In genomic region chr12:93381183-93381975, GRCh38 we compare ENCODE assay signal across 8 cellular contexts. TPM values are rescaled to one million over a fixed set of nuclear protein-coding genes. Genes with fewer than 3 reads are reported as not detected.
DNase-seq lines count a peak whose midpoint lies in the region; ATAC-seq and TF ChIP-seq lines count a peak whose summit lies in the region.

No MANE protein-coding gene starts in this region.

- H3K27me3 Mint-ChIP-seq in IgD-negative memory B cell (no peaks in the 10 kb centered on the region), naive B cell (no peaks in the 10 kb centered on the region)

- H3K4me1 Mint-ChIP-seq in IgD-negative memory B cell (peaks cover 27 to 54% (median 48%) of the 10 kb centered on the region in 3 donors), naive B cell (peaks cover 47 to 68% (median 60%) of the 10 kb centered on the region in 3 donors)

- TF ChIP-seq CTCF in AG10803 (conservative IDR thresholded peaks at IDR 0.05; ENCODE audit: low read length) (no peak), choroid plexus epithelial cell (conservative IDR thresholded peaks at IDR 0.05; ENCODE audit: low read depth, low read length) (no peak)

- H3K36me3 Mint-ChIP-seq in IgD-negative memory B cell (peaks cover 2% of the 10 kb centered on the region), naive B cell (no peaks in the 10 kb centered on the region)

- H3K27ac Mint-ChIP-seq in IgD-negative memory B cell (peak overlapping the region in 2 of 3 donors; percentile 21 to 72), naive B cell (peak overlapping the region in 3 of 6 donors; percentile 26 to 94 (median 36))

- DNase-seq in AG10803 (ENCODE audit: low read depth): peak; percentile 49
- peak; percentile 58 for DNase-seq in choroid plexus epithelial cell (ENCODE audit: low read depth)
- DNase-seq in naive B cell: no peak
- no peak for DNase-seq in NCI-H1417 treated with DMSO at 0.1 percent for 48 hours (lab: John Stamatoyannopoulos, UW)
- no peak for DNase-seq in islet precursor cell
- no peak for DNase-seq in NCI-H526 treated with DMSO at 0.1 percent for 48 hours (lab: John Stamatoyannopoulos, UW)
- no peak for DNase-seq in NK-92 treated with Interleukin-12 subunit alpha and Interleukin-12 subunit beta, amount 100 ng/mL, for 24 hours (lab: John Stamatoyannopoulos, UW)

- ATAC-seq in naive B cell (ENCODE audit: low read depth in 2 of 2): no peak

- peak overlapping the region; percentile 81 for H3K4me3 ChIP-seq in AG10803 (ENCODE audit: low read length)
- peak overlapping the region; percentile 73 for H3K4me3 ChIP-seq in choroid plexus epithelial cell (ENCODE audit: low read depth, low read length)

- H3K4me3 Mint-ChIP-seq in IgD-negative memory B cell: peak overlapping the region; percentile 68 to 100 (median 98)
- peak overlapping the region in 6 of 8 donors; percentile 10 to 98 (median 43) for H3K4me3 Mint-ChIP-seq in naive B cell

- H3K9me3 Mint-ChIP-seq in IgD-negative memory B cell (no peaks in the 10 kb centered on the region), naive B cell (no peaks in the 10 kb centered on the region)

RNA-seq across cellular contexts. Expression of gene NUDT4, which starts 3.7 kb away (rescaled TPM):
- polyA plus RNA-seq in IgD-negative memory B cell (99.0 TPM), naive B cell (ENCODE audit: low read depth in 6 of 6) (10 to 100 TPM; 50.4 to 81.1 (median 70.4) TPM)

Comparison
In these comparisons a context has a peak if more than half of its experiments do, and no peak if none do; other contexts are left out.
1. DNase-seq: peak in AG10803 (single experiment) and choroid plexus epithelial cell (single experiment); none in naive B cell (single experiment), NCI-H1417 treated with DMSO at 0.1 percent for 48 hours (single experiment), islet precursor cell (single experiment), NCI-H526 treated with DMSO at 0.1 percent for 48 hours (single experiment) and NK-92 treated with Interleukin-12 subunit alpha and Interleukin-12 subunit beta, amount 100 ng/mL, for 24 hours (single experiment).